Comparison of ENCODE assay signal across 2 cellular contexts in genomic region chr15:84600331-84600686, GRCh38.
A peak's percentile ranks its signal among the peaks of the same experiment; 100 is the strongest.
TF ChIP-seq lines count a peak whose summit lies in the region.

No MANE protein-coding gene starts in this region.

TF ChIP-seq in WTC11, 78 proteins besides CTCF, POLR2A, EP300 and RAD21 (continued from another document and continues in another):
- no peak for TF ChIP-seq RELA (CRISPR knock-in tag; IDR thresholded peaks at IDR 0.05; ENCODE audit: borderline replicate concordance)
- 0 out of 2 replicates have a peak, but pooled peaks have one; percentile 60 for TF ChIP-seq ZNF232 (CRISPR knock-in tag; IDR thresholded peaks at IDR 0.05)
- TF ChIP-seq, protein P1, sequence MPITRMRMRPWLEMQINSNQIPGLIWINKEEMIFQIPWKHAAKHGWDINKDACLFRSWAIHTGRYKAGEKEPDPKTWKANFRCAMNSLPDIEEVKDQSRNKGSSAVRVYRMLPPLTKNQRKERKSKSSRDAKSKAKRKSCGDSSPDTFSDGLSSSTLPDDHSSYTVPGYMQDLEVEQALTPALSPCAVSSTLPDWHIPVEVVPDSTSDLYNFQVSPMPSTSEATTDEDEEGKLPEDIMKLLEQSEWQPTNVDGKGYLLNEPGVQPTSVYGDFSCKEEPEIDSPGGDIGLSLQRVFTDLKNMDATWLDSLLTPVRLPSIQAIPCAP (CRISPR knock-in tag; IDR thresholded peaks at IDR 0.05), result no peak
- TF ChIP-seq, protein P2, sequence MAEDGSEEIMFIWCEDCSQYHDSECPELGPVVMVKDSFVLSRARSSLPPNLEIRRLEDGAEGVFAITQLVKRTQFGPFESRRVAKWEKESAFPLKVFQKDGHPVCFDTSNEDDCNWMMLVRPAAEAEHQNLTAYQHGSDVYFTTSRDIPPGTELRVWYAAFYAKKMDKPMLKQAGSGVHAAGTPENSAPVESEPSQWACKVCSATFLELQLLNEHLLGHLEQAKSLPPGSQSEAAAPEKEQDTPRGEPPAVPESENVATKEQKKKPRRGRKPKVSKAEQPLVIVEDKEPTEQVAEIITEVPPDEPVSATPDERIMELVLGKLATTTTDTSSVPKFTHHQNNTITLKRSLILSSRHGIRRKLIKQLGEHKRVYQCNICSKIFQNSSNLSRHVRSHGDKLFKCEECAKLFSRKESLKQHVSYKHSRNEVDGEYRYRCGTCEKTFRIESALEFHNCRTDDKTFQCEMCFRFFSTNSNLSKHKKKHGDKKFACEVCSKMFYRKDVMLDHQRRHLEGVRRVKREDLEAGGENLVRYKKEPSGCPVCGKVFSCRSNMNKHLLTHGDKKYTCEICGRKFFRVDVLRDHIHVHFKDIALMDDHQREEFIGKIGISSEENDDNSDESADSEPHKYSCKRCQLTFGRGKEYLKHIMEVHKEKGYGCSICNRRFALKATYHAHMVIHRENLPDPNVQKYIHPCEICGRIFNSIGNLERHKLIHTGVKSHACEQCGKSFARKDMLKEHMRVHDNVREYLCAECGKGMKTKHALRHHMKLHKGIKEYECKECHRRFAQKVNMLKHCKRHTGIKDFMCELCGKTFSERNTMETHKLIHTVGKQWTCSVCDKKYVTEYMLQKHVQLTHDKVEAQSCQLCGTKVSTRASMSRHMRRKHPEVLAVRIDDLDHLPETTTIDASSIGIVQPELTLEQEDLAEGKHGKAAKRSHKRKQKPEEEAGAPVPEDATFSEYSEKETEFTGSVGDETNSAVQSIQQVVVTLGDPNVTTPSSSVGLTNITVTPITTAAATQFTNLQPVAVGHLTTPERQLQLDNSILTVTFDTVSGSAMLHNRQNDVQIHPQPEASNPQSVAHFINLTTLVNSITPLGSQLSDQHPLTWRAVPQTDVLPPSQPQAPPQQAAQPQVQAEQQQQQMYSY (CRISPR knock-in tag; IDR thresholded peaks at IDR 0.05), result no peak
- no peak for TF ChIP-seq ELF4 (CRISPR knock-in tag; IDR thresholded peaks at IDR 0.05; ENCODE audit: low read depth)
- TF ChIP-seq GABPB1 (CRISPR knock-in tag; IDR thresholded peaks at IDR 0.05), result peak; percentile 53; the same call in 1 of the 2 replicates
- TF ChIP-seq ZNF317 (CRISPR knock-in tag; IDR thresholded peaks at IDR 0.05; ENCODE audit: borderline replicate concordance, low read depth), result no peak
- TF ChIP-seq GRHL2 (CRISPR knock-in tag; IDR thresholded peaks at IDR 0.05; ENCODE audit: insufficient replicate concordance, severe bottlenecking), result no peak
- TF ChIP-seq ZNF121 (CRISPR knock-in tag; IDR thresholded peaks at IDR 0.05), result no peak
- TF ChIP-seq, protein P3, sequence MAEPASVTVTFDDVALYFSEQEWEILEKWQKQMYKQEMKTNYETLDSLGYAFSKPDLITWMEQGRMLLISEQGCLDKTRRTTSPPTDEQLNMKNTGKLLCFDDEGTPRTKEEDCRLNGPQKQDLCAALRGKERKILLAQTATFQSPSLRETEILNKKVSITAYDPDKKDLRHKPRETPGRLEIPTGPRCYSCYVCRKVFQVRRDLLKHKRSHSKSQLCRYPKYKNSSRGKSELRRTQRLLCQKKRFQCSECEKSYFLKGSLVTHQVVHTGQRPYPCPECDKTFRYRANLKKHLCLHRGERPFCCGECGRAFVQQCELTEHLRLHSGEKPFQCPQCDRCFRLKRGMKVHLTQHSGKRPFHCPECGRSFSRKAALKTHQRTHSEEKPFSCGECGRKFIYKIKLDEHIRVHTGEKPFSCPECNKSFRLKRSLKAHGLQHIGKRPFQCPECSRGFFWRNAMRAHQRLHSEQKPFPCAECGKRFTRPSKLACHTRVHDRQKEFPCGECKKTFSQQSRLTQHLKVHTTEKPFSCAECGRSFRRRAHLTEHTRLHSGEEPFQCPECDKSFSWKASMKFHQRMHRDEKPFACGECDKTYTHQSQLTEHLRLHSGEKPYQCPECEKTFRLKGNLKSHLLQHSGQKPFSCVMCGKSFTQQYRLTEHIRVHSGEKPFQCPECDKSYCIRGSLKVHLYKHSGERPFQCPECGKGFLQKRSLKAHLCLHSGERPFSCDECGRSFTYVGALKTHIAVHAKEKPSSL (CRISPR knock-in tag; conservative IDR thresholded peaks at IDR 0.05), result no peak
- TF ChIP-seq ZNF396 (CRISPR knock-in tag; IDR thresholded peaks at IDR 0.05; ENCODE audit: borderline replicate concordance), result no peak
- TF ChIP-seq, protein P4, sequence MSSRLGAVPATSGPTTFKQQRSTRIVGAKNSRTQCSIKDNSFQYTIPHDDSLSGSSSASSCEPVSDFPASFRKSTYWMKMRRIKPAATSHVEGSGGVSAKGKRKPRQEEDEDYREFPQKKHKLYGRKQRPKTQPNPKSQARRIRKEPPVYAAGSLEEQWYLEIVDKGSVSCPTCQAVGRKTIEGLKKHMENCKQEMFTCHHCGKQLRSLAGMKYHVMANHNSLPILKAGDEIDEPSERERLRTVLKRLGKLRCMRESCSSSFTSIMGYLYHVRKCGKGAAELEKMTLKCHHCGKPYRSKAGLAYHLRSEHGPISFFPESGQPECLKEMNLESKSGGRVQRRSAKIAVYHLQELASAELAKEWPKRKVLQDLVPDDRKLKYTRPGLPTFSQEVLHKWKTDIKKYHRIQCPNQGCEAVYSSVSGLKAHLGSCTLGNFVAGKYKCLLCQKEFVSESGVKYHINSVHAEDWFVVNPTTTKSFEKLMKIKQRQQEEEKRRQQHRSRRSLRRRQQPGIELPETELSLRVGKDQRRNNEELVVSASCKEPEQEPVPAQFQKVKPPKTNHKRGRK (CRISPR knock-in tag; IDR thresholded peaks at IDR 0.05; ENCODE audit: borderline replicate concordance), result no peak
- TF ChIP-seq, protein P5, sequence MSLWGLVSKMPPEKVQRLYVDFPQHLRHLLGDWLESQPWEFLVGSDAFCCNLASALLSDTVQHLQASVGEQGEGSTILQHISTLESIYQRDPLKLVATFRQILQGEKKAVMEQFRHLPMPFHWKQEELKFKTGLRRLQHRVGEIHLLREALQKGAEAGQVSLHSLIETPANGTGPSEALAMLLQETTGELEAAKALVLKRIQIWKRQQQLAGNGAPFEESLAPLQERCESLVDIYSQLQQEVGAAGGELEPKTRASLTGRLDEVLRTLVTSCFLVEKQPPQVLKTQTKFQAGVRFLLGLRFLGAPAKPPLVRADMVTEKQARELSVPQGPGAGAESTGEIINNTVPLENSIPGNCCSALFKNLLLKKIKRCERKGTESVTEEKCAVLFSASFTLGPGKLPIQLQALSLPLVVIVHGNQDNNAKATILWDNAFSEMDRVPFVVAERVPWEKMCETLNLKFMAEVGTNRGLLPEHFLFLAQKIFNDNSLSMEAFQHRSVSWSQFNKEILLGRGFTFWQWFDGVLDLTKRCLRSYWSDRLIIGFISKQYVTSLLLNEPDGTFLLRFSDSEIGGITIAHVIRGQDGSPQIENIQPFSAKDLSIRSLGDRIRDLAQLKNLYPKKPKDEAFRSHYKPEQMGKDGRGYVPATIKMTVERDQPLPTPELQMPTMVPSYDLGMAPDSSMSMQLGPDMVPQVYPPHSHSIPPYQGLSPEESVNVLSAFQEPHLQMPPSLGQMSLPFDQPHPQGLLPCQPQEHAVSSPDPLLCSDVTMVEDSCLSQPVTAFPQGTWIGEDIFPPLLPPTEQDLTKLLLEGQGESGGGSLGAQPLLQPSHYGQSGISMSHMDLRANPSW (CRISPR knock-in tag; conservative IDR thresholded peaks at IDR 0.05; ENCODE audit: low read depth), result no peak
- TF ChIP-seq TCF7 (CRISPR knock-in tag; IDR thresholded peaks at IDR 0.05; ENCODE audit: low read depth), result no peak
- TF ChIP-seq FOXJ3 (CRISPR knock-in tag; IDR thresholded peaks at IDR 0.05; ENCODE audit: borderline replicate concordance), result no peak

TF ChIP-seq in liver, 16 proteins besides CTCF, POLR2A, EP300 and RAD21 (continued from another document):
- TF ChIP-seq GABPA (IDR thresholded peaks at IDR 0.05 in 1 of 2, conservative IDR thresholded peaks at IDR 0.05 in 1 of 2), result no peak
- TF ChIP-seq HNF4A (conservative IDR thresholded peaks at IDR 0.05), result peak in 1 of 2 donors; percentile 12
TF ChIP-seq in liver: peak in this region for 2.
